Comparison of ENCODE assay signal across 14 cellular contexts in the genomic region with DNA sequence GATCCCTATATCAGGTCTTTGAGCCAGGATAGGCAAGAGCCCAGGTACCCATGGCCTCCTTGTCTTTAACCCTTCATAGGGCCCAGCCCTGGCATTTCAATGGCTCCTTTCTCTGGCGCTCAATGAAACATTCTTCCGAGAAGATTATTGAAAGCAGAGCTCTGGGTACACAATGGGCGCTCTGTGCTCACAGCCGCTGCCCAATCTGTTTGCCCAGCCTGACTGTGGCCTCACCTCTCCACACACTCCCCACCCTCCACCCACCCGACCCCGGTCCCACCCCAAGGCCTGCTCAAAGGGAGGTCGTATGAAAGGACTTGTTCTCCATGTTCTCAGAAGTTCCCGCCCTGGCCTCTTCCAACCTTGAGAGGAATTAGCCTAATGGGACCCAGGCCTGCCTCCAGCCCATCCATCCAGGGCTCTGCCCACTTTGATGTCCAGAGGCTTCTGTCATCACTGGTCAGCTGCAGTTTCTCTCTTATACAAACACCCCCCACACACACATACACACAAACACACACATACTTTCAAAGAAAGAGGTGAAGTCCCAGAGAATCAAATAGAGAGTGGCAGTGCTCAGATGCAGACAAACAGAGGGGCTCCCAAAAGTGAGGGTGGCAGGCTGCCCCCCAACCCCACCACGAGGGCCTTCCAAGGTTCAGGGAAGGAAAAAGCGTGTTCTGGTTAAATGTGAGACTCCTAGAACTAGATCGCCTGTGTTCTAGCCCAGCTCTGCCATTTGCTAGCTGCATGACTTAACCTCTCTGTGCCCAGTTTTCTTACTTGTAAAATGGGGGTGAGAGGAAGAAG. TPM values are rescaled to one million over a fixed set of nuclear protein-coding genes. Genes with fewer than 3 reads are reported as not detected.
"Had no signal": no experiment of that assay in that cellular context is flagged by ENCODE, and none has a peak within 500 bp of the region (broad histone marks: within the 10 kb centered on the region; RNA-seq: fewer than 3 reads in every experiment).

No MANE protein-coding gene starts in this region.

- H3K4me3 ChIP-seq: esophagus squamous epithelium, skin epidermis had no signal

- DNase-seq: activated naive CD4-positive, alpha-beta T cell treated with anti-CD3 and anti-CD28 coated beads for 36 hours; activated naive CD8-positive, alpha-beta T cell treated with anti-CD3 and anti-CD28 coated beads, Interleukin-2, amount 50 U/mL, for 24 hours; esophagus squamous epithelium; kidney glomerular epithelial cell; stimulated activated CD4-positive, alpha-beta T cell treated with anti-CD3 and anti-CD28 coated beads, Interleukin-15, amount 100 ng/mL, for 24 hours; stimulated activated CD4-positive, alpha-beta T cell treated with anti-CD3 and anti-CD28 coated beads, Interleukin-4, amount 100 ng/mL, for 24 hours; stimulated activated naive CD8-positive, alpha-beta T cell treated with anti-CD3 and anti-CD28 coated beads, Interleukin-15, Interleukin-2, amounts not matched to agents 100 U/mL and 50 U/mL, for 24 hours; T-helper 1 cell; T1000 had no signal

- H3K9me3 ChIP-seq: esophagus squamous epithelium had no signal

- H3K27ac ChIP-seq: esophagus squamous epithelium, skin epidermis had no signal

- H3K36me3 ChIP-seq: esophagus squamous epithelium had no signal

- ATAC-seq: activated CD4-positive, CD25-positive, alpha-beta regulatory T cell treated with anti-CD3 and anti-CD28 coated beads, Interleukin-2, amount 50 U/mL, for 24 hours; activated naive CD8-positive, alpha-beta T cell treated with anti-CD3 and anti-CD28 coated beads, Interleukin-2, amount 50 U/mL, for 24 hours; SK-N-SH treated with all-trans-retinoic acid at 6 μM for 48 hours; stimulated activated naive CD8-positive, alpha-beta T cell treated with anti-CD3 and anti-CD28 coated beads, Interleukin-15, Interleukin-2, amounts not matched to agents 100 U/mL and 50 U/mL, for 24 hours had no signal

RNA-seq across cellular contexts. Expression of a gene that starts 5.1 kb away (rescaled TPM):
- total RNA-seq: activated naive CD4-positive, alpha-beta T cell treated with anti-CD3 and anti-CD28 coated beads for 36 hours; activated T-helper 2 cell treated with anti-CD3 and anti-CD28 coated beads, Interferon-gamma antibody, Interleukin-2, Interleukin-4, amounts not matched to agents 10 μg/mL and 5 μg/mL and 100 μg/mL, durations not matched to agents 14 hours and 24 hours and 36 hours had no signal
- polyA plus RNA-seq: aorta had no signal

RNA-seq across cellular contexts. Expression of a gene that starts 18.2 kb away (rescaled TPM):
- total RNA-seq: activated naive CD4-positive, alpha-beta T cell treated with anti-CD3 and anti-CD28 coated beads for 36 hours; activated T-helper 2 cell treated with anti-CD3 and anti-CD28 coated beads, Interferon-gamma antibody, Interleukin-2, Interleukin-4, amounts not matched to agents 10 μg/mL and 5 μg/mL and 100 μg/mL, durations not matched to agents 14 hours and 24 hours and 36 hours had no signal
